Comparison of ENCODE assay signal across 28 cellular contexts in genomic region chr7:11478873-11479272, GRCh38.
"Had no signal": no experiment of that assay in that cellular context is flagged by ENCODE, and none has a peak within 500 bp of the region (broad histone marks: within the 10 kb centered on the region; RNA-seq: fewer than 3 reads in every experiment).

No MANE protein-coding gene starts in this region.

- ATAC-seq: activated CD8-positive, alpha-beta memory T cell treated with anti-CD3 and anti-CD28 coated beads, Interleukin-2, amount 10 ng/mL, durations not matched to agents 7 days and 5 days; activated naive CD4-positive, alpha-beta T cell treated with anti-CD3 and anti-CD28 coated beads, Interleukin-2, amount 50 U/mL, for 72 hours; activated naive CD8-positive, alpha-beta T cell treated with anti-CD3 and anti-CD28 coated beads, Interleukin-2, amount 50 U/mL, for 24 hours; body of pancreas; Right ventricle myocardium inferior had no signal

- H3K9me3 ChIP-seq: ascending aorta, body of pancreas, MG63 had no signal

- H3K4me1 ChIP-seq: ascending aorta, body of pancreas had no signal

- DNase-seq: activated B cell treated with CpG ODN at 0.5 μM for 24 hours; activated CD4-positive, alpha-beta T cell treated with anti-CD3 and anti-CD28 coated beads for 1 hour; activated CD4-positive, alpha-beta T cell treated with anti-CD3 and anti-CD28 coated beads, Interleukin-2, amount 10 ng/mL, durations not matched to agents 24 days and 14 days; activated CD4-positive, alpha-beta T cell treated with anti-CD3 and anti-CD28 coated beads, Interleukin-2, amount 50 U/mL, for 48 hours; activated CD8-positive, alpha-beta memory T cell treated with anti-CD3 and anti-CD28 coated beads, Interleukin-2, amount 10 ng/mL, durations not matched to agents 7 days and 5 days; activated effector memory CD4-positive, alpha-beta T cell treated with Interleukin-2 at 50 U/mL for 16 hours; activated naive CD4-positive, alpha-beta T cell; activated naive CD8-positive, alpha-beta T cell treated with anti-CD3 and anti-CD28 coated beads, Interleukin-2, amount 50 U/mL, for 24 hours; activated T-cell treated with anti-CD3 and anti-CD28 coated beads, Interleukin-2, amount 50 U/mL, for 24 hours; amniotic stem cell; body of pancreas; central memory CD4-positive, alpha-beta T cell; MG63; NCI-H1092 treated with DMSO at 0.1 percent for 48 hours; NCI-H1417 treated with DMSO at 0.1 percent for 48 hours; NCI-H1694; NCI-H2029; NCI-H2107; NCI-H2171 treated with DMSO at 0.1 percent for 48 hours; NCI-H345; NCI-H510A; NCI-H526 treated with DMSO at 0.1 percent for 48 hours; NCI-H82; RPMI8226 had no signal

- H3K36me3 ChIP-seq: ascending aorta, MG63 had no signal

- H3K4me3 ChIP-seq: ascending aorta, body of pancreas, MG63 had no signal

- H3K27ac ChIP-seq: ascending aorta, body of pancreas had no signal

- H3K27me3 ChIP-seq: ascending aorta, body of pancreas, MG63 had no signal

- FAIRE-seq: bronchial epithelial cell had no signal
